In the genomic region with DNA sequence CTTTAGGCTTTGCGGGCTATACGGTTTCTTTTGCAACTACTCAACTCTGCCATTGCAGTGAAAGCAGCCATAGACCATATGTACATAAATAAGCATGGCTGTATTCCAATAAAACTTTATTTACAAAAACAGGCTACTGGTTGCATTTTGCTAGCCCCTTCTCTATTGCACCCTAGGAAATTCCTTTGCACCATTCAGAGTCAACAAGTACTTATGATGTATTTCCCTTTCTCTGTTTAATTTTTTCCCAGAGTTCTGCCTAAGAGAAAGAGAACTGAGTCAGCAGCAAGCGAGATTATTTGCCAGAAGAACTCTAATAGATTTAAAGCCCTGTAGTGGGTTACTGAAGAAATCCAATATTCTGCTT, we compare ENCODE assay signal across 31 cellular contexts. TPM values are rescaled to one million over a fixed set of nuclear protein-coding genes. Genes with fewer than 3 reads are reported as not detected.
"Had no signal": no experiment of that assay in that cellular context is flagged by ENCODE, and none has a peak within 500 bp of the region (broad histone marks: within the 10 kb centered on the region; RNA-seq: fewer than 3 reads in every experiment).

No MANE protein-coding gene starts in this region.

- H3K9me3 ChIP-seq: stomach, suprapubic skin, testis, thoracic aorta, thyroid gland, tibial artery, tibial nerve, transverse colon, upper lobe of left lung, upper lobe of right lung, uterus, vagina had no signal

- H3K4me3 ChIP-seq: stomach, suprapubic skin, testis, thoracic aorta, thyroid gland, tibial artery, tibial nerve, transverse colon, upper lobe of left lung, upper lobe of right lung, uterus, vagina had no signal

- DNase-seq: stimulated activated CD4-positive, alpha-beta T cell treated with anti-CD3 and anti-CD28 coated beads, Interleukin-2, amount 100 ng/mL, for 48 hours; stimulated activated CD4-positive, alpha-beta T cell treated with anti-CD3 and anti-CD28 coated beads, Interleukin-4, amount 100 ng/mL, for 1 hour; stimulated activated CD4-positive, alpha-beta T cell treated with anti-CD3 and anti-CD28 coated beads, Interleukin-4, amount 100 ng/mL, for 24 hours; stimulated activated CD4-positive, alpha-beta T cell treated with anti-CD3 and anti-CD28 coated beads, Interleukin-4, amount 100 ng/mL, for 4 hours; stimulated activated CD8-positive, alpha-beta memory T cell treated with anti-CD3 and anti-CD28 coated beads, Interleukin-4, amount 100 ng/mL, for 48 hours; stimulated activated naive B cell treated with anti-CD40 and anti-IgM and Interleukin-4, amounts not matched to agents 10 μg/mL and 1 μg/mL and 100 μg/mL, for 72 hours; stimulated activated naive CD4-positive, alpha-beta T cell; stimulated activated naive CD4-positive, alpha-beta T cell treated with Interleukin-2 at 50 U/mL for 16 hours; stimulated activated naive CD8-positive, alpha-beta T cell treated with anti-CD3 and anti-CD28 coated beads, Interleukin-15, amount 100 ng/mL, for 72 hours; stimulated activated naive CD8-positive, alpha-beta T cell treated with anti-CD3 and anti-CD28 coated beads, Interleukin-15, Interleukin-2, amounts not matched to agents 100 U/mL and 50 U/mL, for 24 hours; stomach; substantia nigra; testis; thyroid gland; tibial artery; transverse colon; trophoblast cell; upper lobe of left lung; upper lobe of right lung; uterus had no signal

- H3K27me3 Mint-ChIP-seq: stimulated activated memory B cell treated with anti-CD40 and anti-IgM and Interleukin-4, amounts not matched to agents 10 μg/mL and 1 μg/mL and 100 μg/mL, for 72 hours; stimulated activated naive B cell treated with anti-CD40 and anti-IgM and Interleukin-4, amounts not matched to agents 10 μg/mL and 1 μg/mL and 100 μg/mL, for 72 hours; type B pancreatic cell had no signal

- H3K4me3 Mint-ChIP-seq: stimulated activated effector memory CD8-positive, alpha-beta T cell treated with anti-CD3 and anti-CD28 coated beads, Interleukin-12 subunit alpha, Interleukin-12 subunit beta, amount 100 ng/mL, for 72 hours; stimulated activated memory B cell treated with anti-CD40 and anti-IgM and Interleukin-4, amounts not matched to agents 10 μg/mL and 1 μg/mL and 100 μg/mL, for 72 hours; stimulated activated naive B cell treated with anti-CD40 and anti-IgM and Interleukin-4, amounts not matched to agents 10 μg/mL and 1 μg/mL and 100 μg/mL, for 72 hours; stimulated activated naive CD8-positive, alpha-beta T cell treated with anti-CD3 and anti-CD28 coated beads, Interleukin-15, amount 100 ng/mL, for 72 hours; stimulated activated naive CD8-positive, alpha-beta T cell treated with anti-CD3 and anti-CD28 coated beads, Interleukin-15, Interleukin-2, amounts not matched to agents 100 ng/mL and 50 ng/mL, for 24 hours; type B pancreatic cell had no signal

- H3K36me3 ChIP-seq: stomach, suprapubic skin, thoracic aorta, thyroid gland, tibial artery, tibial nerve, transverse colon, upper lobe of left lung, upper lobe of right lung, uterus, vagina had no signal

- H3K9me3 Mint-ChIP-seq: stimulated activated effector memory CD8-positive, alpha-beta T cell treated with anti-CD3 and anti-CD28 coated beads, Interleukin-12 subunit alpha, Interleukin-12 subunit beta, amount 100 ng/mL, for 72 hours; stimulated activated memory B cell treated with anti-CD40 and anti-IgM and Interleukin-4, amounts not matched to agents 10 μg/mL and 1 μg/mL and 100 μg/mL, for 72 hours; stimulated activated naive B cell treated with anti-CD40 and anti-IgM and Interleukin-4, amounts not matched to agents 10 μg/mL and 1 μg/mL and 100 μg/mL, for 72 hours had no signal

- H3K4me1 Mint-ChIP-seq: stimulated activated effector memory CD8-positive, alpha-beta T cell treated with anti-CD3 and anti-CD28 coated beads, Interleukin-12 subunit alpha, Interleukin-12 subunit beta, amount 100 ng/mL, for 72 hours; stimulated activated memory B cell treated with anti-CD40 and anti-IgM and Interleukin-4, amounts not matched to agents 10 μg/mL and 1 μg/mL and 100 μg/mL, for 72 hours; stimulated activated naive B cell treated with anti-CD40 and anti-IgM and Interleukin-4, amounts not matched to agents 10 μg/mL and 1 μg/mL and 100 μg/mL, for 72 hours; stimulated activated naive CD8-positive, alpha-beta T cell treated with anti-CD3 and anti-CD28 coated beads, Interleukin-15, amount 100 ng/mL, for 72 hours had no signal

- H3K4me1 ChIP-seq: stomach, suprapubic skin, testis, tibial artery, tibial nerve, transverse colon, upper lobe of left lung, upper lobe of right lung, uterus, vagina had no signal

- H3K27me3 ChIP-seq: stomach, suprapubic skin, testis, thyroid gland, tibial artery, tibial nerve, transverse colon, upper lobe of left lung, upper lobe of right lung, uterus, vagina had no signal

- H3K27ac ChIP-seq: stomach, suprapubic skin, testis, thoracic aorta, thyroid gland, tibial artery, tibial nerve, transverse colon, upper lobe of left lung, upper lobe of right lung, uterus, vagina had no signal

- FAIRE-seq: urothelium cell line had no signal

- ATAC-seq: stimulated activated memory B cell treated with anti-CD40 and anti-IgM and Interleukin-4, amounts not matched to agents 10 μg/mL and 1 μg/mL and 100 μg/mL, for 72 hours; stimulated activated naive B cell treated with anti-CD40 and anti-IgM and Interleukin-4, amounts not matched to agents 10 μg/mL and 1 μg/mL and 100 μg/mL, for 72 hours; stimulated activated naive CD8-positive, alpha-beta T cell treated with anti-CD3 and anti-CD28 coated beads, Interleukin-15, amount 100 ng/mL, for 72 hours; stimulated activated naive CD8-positive, alpha-beta T cell treated with anti-CD3 and anti-CD28 coated beads, Interleukin-15, Interleukin-2, amounts not matched to agents 100 U/mL and 50 U/mL, for 24 hours; upper lobe of right lung had no signal

- H3K36me3 Mint-ChIP-seq: stimulated activated effector memory CD8-positive, alpha-beta T cell treated with anti-CD3 and anti-CD28 coated beads, Interleukin-12 subunit alpha, Interleukin-12 subunit beta, amount 100 ng/mL, for 72 hours; stimulated activated memory B cell treated with anti-CD40 and anti-IgM and Interleukin-4, amounts not matched to agents 10 μg/mL and 1 μg/mL and 100 μg/mL, for 72 hours; stimulated activated naive B cell treated with anti-CD40 and anti-IgM and Interleukin-4, amounts not matched to agents 10 μg/mL and 1 μg/mL and 100 μg/mL, for 72 hours; type B pancreatic cell had no signal

- H3K27ac Mint-ChIP-seq: stimulated activated effector memory CD8-positive, alpha-beta T cell treated with anti-CD3 and anti-CD28 coated beads, Interleukin-12 subunit alpha, Interleukin-12 subunit beta, amount 100 ng/mL, for 72 hours; stimulated activated memory B cell treated with anti-CD40 and anti-IgM and Interleukin-4, amounts not matched to agents 10 μg/mL and 1 μg/mL and 100 μg/mL, for 72 hours; stimulated activated naive B cell treated with anti-CD40 and anti-IgM and Interleukin-4, amounts not matched to agents 10 μg/mL and 1 μg/mL and 100 μg/mL, for 72 hours; stimulated activated naive CD8-positive, alpha-beta T cell treated with anti-CD3 and anti-CD28 coated beads, Interleukin-15, amount 100 ng/mL, for 72 hours; stimulated activated naive CD8-positive, alpha-beta T cell treated with anti-CD3 and anti-CD28 coated beads, Interleukin-15, Interleukin-2, amounts not matched to agents 100 ng/mL and 50 ng/mL, for 24 hours; type B pancreatic cell had no signal

RNA-seq across cellular contexts. Expression of a gene that starts 33.8 kb away (rescaled TPM):
- total RNA-seq: subcutaneous adipose tissue, temporal lobe, thoracic aorta, tibial nerve had no signal
